1 cellular context compared by ENCODE assay signal in genomic region chr7:155618708-155619633, GRCh38.
TF ChIP-seq lines count a peak whose summit lies in the region.

No MANE protein-coding gene starts in this region.

TF ChIP-seq in WTC11, 78 proteins besides CTCF, POLR2A, EP300 and RAD21:
- TF ChIP-seq, protein P1, sequence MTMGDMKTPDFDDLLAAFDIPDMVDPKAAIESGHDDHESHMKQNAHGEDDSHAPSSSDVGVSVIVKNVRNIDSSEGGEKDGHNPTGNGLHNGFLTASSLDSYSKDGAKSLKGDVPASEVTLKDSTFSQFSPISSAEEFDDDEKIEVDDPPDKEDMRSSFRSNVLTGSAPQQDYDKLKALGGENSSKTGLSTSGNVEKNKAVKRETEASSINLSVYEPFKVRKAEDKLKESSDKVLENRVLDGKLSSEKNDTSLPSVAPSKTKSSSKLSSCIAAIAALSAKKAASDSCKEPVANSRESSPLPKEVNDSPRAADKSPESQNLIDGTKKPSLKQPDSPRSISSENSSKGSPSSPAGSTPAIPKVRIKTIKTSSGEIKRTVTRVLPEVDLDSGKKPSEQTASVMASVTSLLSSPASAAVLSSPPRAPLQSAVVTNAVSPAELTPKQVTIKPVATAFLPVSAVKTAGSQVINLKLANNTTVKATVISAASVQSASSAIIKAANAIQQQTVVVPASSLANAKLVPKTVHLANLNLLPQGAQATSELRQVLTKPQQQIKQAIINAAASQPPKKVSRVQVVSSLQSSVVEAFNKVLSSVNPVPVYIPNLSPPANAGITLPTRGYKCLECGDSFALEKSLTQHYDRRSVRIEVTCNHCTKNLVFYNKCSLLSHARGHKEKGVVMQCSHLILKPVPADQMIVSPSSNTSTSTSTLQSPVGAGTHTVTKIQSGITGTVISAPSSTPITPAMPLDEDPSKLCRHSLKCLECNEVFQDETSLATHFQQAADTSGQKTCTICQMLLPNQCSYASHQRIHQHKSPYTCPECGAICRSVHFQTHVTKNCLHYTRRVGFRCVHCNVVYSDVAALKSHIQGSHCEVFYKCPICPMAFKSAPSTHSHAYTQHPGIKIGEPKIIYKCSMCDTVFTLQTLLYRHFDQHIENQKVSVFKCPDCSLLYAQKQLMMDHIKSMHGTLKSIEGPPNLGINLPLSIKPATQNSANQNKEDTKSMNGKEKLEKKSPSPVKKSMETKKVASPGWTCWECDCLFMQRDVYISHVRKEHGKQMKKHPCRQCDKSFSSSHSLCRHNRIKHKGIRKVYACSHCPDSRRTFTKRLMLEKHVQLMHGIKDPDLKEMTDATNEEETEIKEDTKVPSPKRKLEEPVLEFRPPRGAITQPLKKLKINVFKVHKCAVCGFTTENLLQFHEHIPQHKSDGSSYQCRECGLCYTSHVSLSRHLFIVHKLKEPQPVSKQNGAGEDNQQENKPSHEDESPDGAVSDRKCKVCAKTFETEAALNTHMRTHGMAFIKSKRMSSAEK (CRISPR knock-in tag; IDR thresholded peaks at IDR 0.05; ENCODE audit: borderline replicate concordance), result no peak
- peak; percentile 47; the same call in 1 of the 2 replicates for TF ChIP-seq GABPB1 (CRISPR knock-in tag; IDR thresholded peaks at IDR 0.05)
